ENCODE assay signal across 1 cellular context in genomic region chr4:72686390-72686789, GRCh38.
A peak's percentile ranks its signal among the peaks of the same experiment; 100 is the strongest.
DNase-seq lines count a peak whose midpoint lies in the region; ATAC-seq, FAIRE-seq and TF ChIP-seq lines count a peak whose summit lies in the region.
"Not testable (repeated sequence)": the region's sequence is repeated elsewhere in the genome, so short reads cannot be mapped to it uniquely, and the experiment has no call there.

No MANE protein-coding gene starts in this region.

- not testable (repeated sequence) for H3K27me3 ChIP-seq in K562 (ENCODE audit: control insufficient read depth in 2 of 2, insufficient read depth in 2 of 2, low read length in 2 of 2)

- not testable (repeated sequence) for H3K36me3 ChIP-seq in K562 (ENCODE audit: control insufficient read depth, insufficient read depth, low read length)

- not testable (repeated sequence) for TF ChIP-seq POLR2A in K562 (conservative IDR thresholded peaks at IDR 0.05)

- not testable (repeated sequence) for H3K9me3 ChIP-seq in K562 (replicated peaks; ENCODE audit: control insufficient read depth, insufficient read depth, low read depth, low read length)

- H2AFZ ChIP-seq in K562 (ENCODE audit: low read depth, low read length): not testable (repeated sequence)

- not testable (repeated sequence) for H3K9ac ChIP-seq in K562 (ENCODE audit: insufficient read depth in 1 of 2, low read depth in 2 of 2, low read length in 2 of 2)

- not testable (repeated sequence) for H4K20me1 ChIP-seq in K562 (replicated peaks; ENCODE audit: control insufficient read depth, insufficient read depth, low read length)

- H3K4me3 ChIP-seq in K562: not testable (repeated sequence)

- POLR2A ChIA-PET in K562 (lab: Yijun Ruan, JAX): not testable (repeated sequence)

- DNase-seq in K562 (ENCODE audit: extremely low read depth in 1 of 4, low spot score in 3 of 4): not testable (repeated sequence)

- H3K9me1 ChIP-seq in K562 (ENCODE audit: control insufficient read depth, insufficient read depth, low read length): not testable (repeated sequence)

- WGBS in K562 (ENCODE audit: insufficient coverage, low coverage, missing lambda C conversion rate): 29% methylated on average over 2 of the region's 2 CpGs

- FAIRE-seq in K562 (lab: Jason Lieb, UNC): not testable (repeated sequence)

- not testable (repeated sequence) for H3K79me2 ChIP-seq in K562 (ENCODE audit: control insufficient read depth, insufficient read depth, low read length)

- H3K4me1 ChIP-seq in K562 (replicated peaks in 1 of 2; ENCODE audit: control insufficient read depth in 2 of 2, insufficient read depth in 2 of 2, low read length in 2 of 2): not testable (repeated sequence)

- not testable (repeated sequence) for H3K27ac ChIP-seq in K562 (ENCODE audit: extremely low read depth, low read depth, low read length)

- not testable (repeated sequence) for BruUV-seq in K562 (replicated peaks; lab: Mats Ljungman, UMichigan)

- not testable (repeated sequence) for H3K4me2 ChIP-seq in K562 (ENCODE audit: insufficient read depth, low read length)

- TF ChIP-seq EP300 in K562 (IDR thresholded peaks at IDR 0.05; ENCODE audit: low read length): not testable (repeated sequence)

- CTCF ChIA-PET in K562 (lab: Yijun Ruan, JAX; ENCODE audit: low intra/inter-chr PET ratio): not testable (repeated sequence)

- TF ChIP-seq CTCF in K562 (IDR thresholded peaks at IDR 0.05 in 2 of 3, conservative IDR thresholded peaks at IDR 0.05 in 1 of 3; ENCODE audit: insufficient read depth in 2 of 3, low read depth in 1 of 3, low read length in 3 of 3): not testable (repeated sequence)

- in situ Hi-C loops in K562 (cut with MboI): not testable (repeated sequence)

- TF ChIP-seq RAD21 in K562 (CRISPR knock-in tag; conservative IDR thresholded peaks at IDR 0.05 in 1 of 2, IDR thresholded peaks at IDR 0.05 in 1 of 2): not testable (repeated sequence)

- ATAC-seq in K562: not testable (repeated sequence)

- intact Hi-C loops in K562 (cut with micrococcal nuclease): not testable (repeated sequence)

TF ChIP-seq in K562, 482 proteins besides CTCF, POLR2A, EP300 and RAD21:
- peak; percentile 92 for TF ChIP-seq ZNF507 (tag; conservative IDR thresholded peaks at IDR 0.05)
